In genomic region chr10:117960345-117960744, GRCh38 we compare ENCODE assay signal across 14 cellular contexts.
DNase-seq lines count a peak whose midpoint lies in the region; ATAC-seq, FAIRE-seq and TF ChIP-seq lines count a peak whose summit lies in the region.
"Had no signal": no experiment of that assay in that cellular context is flagged by ENCODE, and none has a peak within 500 bp of the region (broad histone marks: within the 10 kb centered on the region; RNA-seq: fewer than 3 reads in every experiment).

No MANE protein-coding gene starts in this region.

- no peak overlapping the region for H3K23ac ChIP-seq in IMR-90 (ENCODE audit: low read depth, low read length)

- no peak overlapping the region for H3K27ac Mint-ChIP-seq in immature natural killer cell
- no peak overlapping the region for H3K27ac Mint-ChIP-seq in stimulated activated effector memory CD8-positive, alpha-beta T cell treated with anti-CD3 and anti-CD28 coated beads, Interleukin-12 subunit alpha, Interleukin-12 subunit beta, amount 100 ng/mL, for 72 hours
- no peak overlapping the region for H3K27ac Mint-ChIP-seq in effector memory CD8-positive, alpha-beta T cell
- H3K27ac Mint-ChIP-seq: H9 had no signal

- no peak overlapping the region for H3K14ac ChIP-seq in IMR-90 (replicated peaks; ENCODE audit: low read depth, low read length)

- no peaks in the 10 kb centered on the region for H4K20me1 ChIP-seq in IMR-90 (ENCODE audit: insufficient read depth, low read length)
- H4K20me1 ChIP-seq: BLaER1 treated with 17β-estradiol and CSF1 and Interleukin-3, amounts not matched to agents 10 nM and 100 nM had no signal

- CTCF ChIA-PET in IMR-90 (lab: Yijun Ruan, JAX): interaction anchor here (1.5 kb wide), 1 partner anchor 45 kb away, joined by 3 read pairs; no protein-coding TSS in a partner anchor

- POLR2A ChIA-PET in IMR-90 (lab: Charles Lee; ENCODE audit: unreplicated experiment): no interaction called here

- in situ Hi-C loops in IMR-90 (cut with MboI; ENCODE audit: low sequenced_read_pairs): no loop called here

- intact Hi-C loops in IMR-90 (cut with micrococcal nuclease): no loop called here

- no peak overlapping the region for H3K4me3 ChIP-seq in IMR-90 (ENCODE audit: insufficient read depth, low read depth, low read length)
- no peak overlapping the region for H3K4me3 ChIP-seq in bronchial epithelial cell (ENCODE audit: low read depth, low read length)
- H3K4me3 ChIP-seq: BLaER1 treated with 17β-estradiol and CSF1 and Interleukin-3, amounts not matched to agents 10 nM and 100 nM had no signal

- peaks cover 0 to 7% (median 0%) of the 10 kb centered on the region in 6 donors for H3K9me3 Mint-ChIP-seq in immature natural killer cell
- H3K9me3 Mint-ChIP-seq in stimulated activated effector memory CD8-positive, alpha-beta T cell treated with anti-CD3 and anti-CD28 coated beads, Interleukin-12 subunit alpha, Interleukin-12 subunit beta, amount 100 ng/mL, for 72 hours: no peaks in the 10 kb centered on the region
- H3K9me3 Mint-ChIP-seq in effector memory CD8-positive, alpha-beta T cell: no peaks in the 10 kb centered on the region
- H3K9me3 Mint-ChIP-seq: H9 had no signal

- H3K4me3 Mint-ChIP-seq in immature natural killer cell: no peak overlapping the region
- H3K4me3 Mint-ChIP-seq in stimulated activated effector memory CD8-positive, alpha-beta T cell treated with anti-CD3 and anti-CD28 coated beads, Interleukin-12 subunit alpha, Interleukin-12 subunit beta, amount 100 ng/mL, for 72 hours: no peak overlapping the region
- H3K4me3 Mint-ChIP-seq in effector memory CD8-positive, alpha-beta T cell: no peak overlapping the region
- H3K4me3 Mint-ChIP-seq: H9 had no signal

- H2BK20ac ChIP-seq in IMR-90 (ENCODE audit: low read depth, low read length): no peak overlapping the region

- DNase-seq in GM04503 (ENCODE audit: low read depth) (peak; percentile 13), IMR-90 (peak; percentile 52), bronchial epithelial cell (ENCODE audit: low read depth) (peak; percentile 12), iris pigment epithelial cell (ENCODE audit: low read depth) (peak; percentile 35), immature natural killer cell (no peak)
- no peak for DNase-seq in stimulated activated effector memory CD8-positive, alpha-beta T cell treated with anti-CD3 and anti-CD28 coated beads, Interleukin-12 subunit alpha, Interleukin-12 subunit beta, amount 100 ng/mL, for 72 hours (ENCODE audit: low spot score in 2 of 2)
- DNase-seq in effector memory CD8-positive, alpha-beta T cell: no peak
- no peak for DNase-seq in stimulated activated naive CD4-positive, alpha-beta T cell treated with Interleukin-2 at 50 U/mL for 16 hours (lab: John Stamatoyannopoulos, UW)
- DNase-seq: H9, NCI-H1436 treated with DMSO at 0.1 percent for 48 hours, NCI-H2081, NCI-H524 treated with DMSO at 0.1 percent for 48 hours had no signal

- no peak overlapping the region for H2AK5ac ChIP-seq in IMR-90 (ENCODE audit: low read depth, low read length)

- no peak overlapping the region for H2AFZ ChIP-seq in IMR-90 (replicated peaks; ENCODE audit: low read length, poor library complexity)

- peaks cover 4 to 7% (median 4%) of the 10 kb centered on the region in 3 donors for H3K27me3 Mint-ChIP-seq in immature natural killer cell (ENCODE audit: low read depth in 3 of 3)
- peaks cover 16 to 43% of the 10 kb centered on the region in 2 donors for H3K27me3 Mint-ChIP-seq in effector memory CD8-positive, alpha-beta T cell

- H3K4me1 Mint-ChIP-seq in immature natural killer cell: no peaks in the 10 kb centered on the region
- no peaks in the 10 kb centered on the region for H3K4me1 Mint-ChIP-seq in stimulated activated effector memory CD8-positive, alpha-beta T cell treated with anti-CD3 and anti-CD28 coated beads, Interleukin-12 subunit alpha, Interleukin-12 subunit beta, amount 100 ng/mL, for 72 hours
- peaks cover 0 to 2% of the 10 kb centered on the region in 2 donors for H3K4me1 Mint-ChIP-seq in effector memory CD8-positive, alpha-beta T cell (ENCODE audit: low read depth in 2 of 2)

- no peak overlapping the region for H3K4me2 ChIP-seq in IMR-90 (ENCODE audit: low read depth, low read length)
- H3K4me2 ChIP-seq: BLaER1 treated with 17β-estradiol and CSF1 and Interleukin-3, amounts not matched to agents 10 nM and 100 nM had no signal

- no peak overlapping the region for H2AK9ac ChIP-seq in IMR-90 (replicated peaks; ENCODE audit: low read depth, low read length, poor library complexity)

- no peak overlapping the region for H4K91ac ChIP-seq in IMR-90 (ENCODE audit: insufficient read depth, low read depth, low read length)

- WGBS in IMR-90 (ENCODE audit: extremely low coverage in 2 of 2, insufficient read length in 1 of 2), 2 experiments: 100% methylated on average over 1 of the region's 3 CpGs; no CpG with 5 or more reads in 1 of the 2 experiments

- H2BK120ac ChIP-seq in IMR-90 (ENCODE audit: low read depth, low read length): no peak overlapping the region

- H2BK15ac ChIP-seq in IMR-90 (ENCODE audit: low read depth, low read length): no peak overlapping the region

- H3K36me3 ChIP-seq in IMR-90 (ENCODE audit: control insufficient read depth, insufficient read depth, low read length): no peaks in the 10 kb centered on the region
- no peaks in the 10 kb centered on the region for H3K36me3 ChIP-seq in bronchial epithelial cell (ENCODE audit: control insufficient read depth, insufficient read depth, low read length)
- H3K36me3 ChIP-seq: BLaER1 treated with 17β-estradiol and CSF1 and Interleukin-3, amounts not matched to agents 10 nM and 100 nM had no signal

- no peak for TF ChIP-seq POLR2A in IMR-90 (IDR thresholded peaks at IDR 0.05; ENCODE audit: low read depth, low read length)

- H4K5ac ChIP-seq in IMR-90 (ENCODE audit: low read depth, low read length): no peak overlapping the region

- no peak for FAIRE-seq in bronchial epithelial cell (lab: Jason Lieb, UNC)

- H2BK5ac ChIP-seq in IMR-90 (ENCODE audit: low read depth, low read length, poor library complexity, severe bottlenecking): no peak overlapping the region

- no peaks in the 10 kb centered on the region for H3K79me1 ChIP-seq in IMR-90 (ENCODE audit: low read depth in 1 of 2, low read length in 2 of 2)

- no peak overlapping the region for H3K27ac ChIP-seq in IMR-90 (ENCODE audit: insufficient read depth, low read length)
- H3K27ac ChIP-seq: BLaER1 treated with 17β-estradiol and CSF1 and Interleukin-3, amounts not matched to agents 10 nM and 100 nM; RWPE1 had no signal

- no peaks in the 10 kb centered on the region for H3K4me1 ChIP-seq in IMR-90 (ENCODE audit: control insufficient read depth, insufficient read depth, low read length)
- H3K4me1 ChIP-seq: BLaER1 treated with 17β-estradiol and CSF1 and Interleukin-3, amounts not matched to agents 10 nM and 100 nM had no signal

- TF ChIP-seq CTCF in IMR-90 (conservative IDR thresholded peaks at IDR 0.05; ENCODE audit: low read depth, low read length) (no peak), bronchial epithelial cell (IDR thresholded peaks at IDR 0.05; ENCODE audit: insufficient read depth, low read length, severe bottlenecking) (no peak)

- no peak overlapping the region for H3K18ac ChIP-seq in IMR-90 (ENCODE audit: low read depth, low read length)

- H3K9me3 ChIP-seq in IMR-90 (ENCODE audit: control insufficient read depth, insufficient read depth, low read length): no peaks in the 10 kb centered on the region
- H3K9me3 ChIP-seq: BLaER1 treated with 17β-estradiol and CSF1 and Interleukin-3, amounts not matched to agents 10 nM and 100 nM had no signal

- H3K27me3 ChIP-seq in IMR-90 (ENCODE audit: control insufficient read depth, insufficient read depth, low read length) (no peaks in the 10 kb centered on the region), bronchial epithelial cell (ENCODE audit: control insufficient read depth, insufficient read depth, low read length) (no peaks in the 10 kb centered on the region)
- H3K27me3 ChIP-seq: BLaER1 treated with 17β-estradiol and CSF1 and Interleukin-3, amounts not matched to agents 10 nM and 100 nM had no signal

- no peaks in the 10 kb centered on the region for H3K36me3 Mint-ChIP-seq in immature natural killer cell
- H3K36me3 Mint-ChIP-seq in stimulated activated effector memory CD8-positive, alpha-beta T cell treated with anti-CD3 and anti-CD28 coated beads, Interleukin-12 subunit alpha, Interleukin-12 subunit beta, amount 100 ng/mL, for 72 hours: no peaks in the 10 kb centered on the region
- no peaks in the 10 kb centered on the region for H3K36me3 Mint-ChIP-seq in effector memory CD8-positive, alpha-beta T cell (ENCODE audit: insufficient read depth)

- no peak overlapping the region for H3K9ac ChIP-seq in IMR-90 (ENCODE audit: low read depth, low read length)
- H3K9ac ChIP-seq: BLaER1 treated with 17β-estradiol and CSF1 and Interleukin-3, amounts not matched to agents 10 nM and 100 nM had no signal

- H3K56ac ChIP-seq in IMR-90 (ENCODE audit: extremely low read depth, insufficient read depth, low read length): no peak overlapping the region

- no peak for TF ChIP-seq RAD21 in IMR-90 (IDR thresholded peaks at IDR 0.05; ENCODE audit: low read length)

- no peaks in the 10 kb centered on the region for H3K9me1 ChIP-seq in IMR-90 (ENCODE audit: insufficient read depth, low read length)

- no peak overlapping the region for H4K8ac ChIP-seq in IMR-90 (ENCODE audit: low read depth in 2 of 2, low read length in 2 of 2)

- ATAC-seq in IMR-90 (ENCODE audit: low read depth): peak; percentile 35
- no peak for ATAC-seq in stimulated activated effector memory CD8-positive, alpha-beta T cell treated with anti-CD3 and anti-CD28 coated beads, Interleukin-12 subunit alpha, Interleukin-12 subunit beta, amount 100 ng/mL, for 72 hours
- no peak for ATAC-seq in effector memory CD8-positive, alpha-beta T cell (replicated peaks)

- no TSS peak for BruUV-seq in IMR-90 (replicated peaks; lab: Mats Ljungman, UMichigan)

- dilution Hi-C loops in IMR-90 (cut with HindIII; ENCODE audit: low sequenced_read_pairs, unreplicated experiment): no loop called here

- H3K4ac ChIP-seq in IMR-90 (ENCODE audit: low read depth, low read length): no peak overlapping the region

TF ChIP-seq in IMR-90, 13 proteins besides CTCF, POLR2A, EP300 and RAD21 (continues in another document):
- TF ChIP-seq MAFK (IDR thresholded peaks at IDR 0.05; ENCODE audit: low read depth, low read length): no peak
- TF ChIP-seq CEBPB (IDR thresholded peaks at IDR 0.05; ENCODE audit: low read depth, low read length): no peak
- no peak for TF ChIP-seq CHD1 (IDR thresholded peaks at IDR 0.05; ENCODE audit: low read depth, low read length)
- no peak for TF ChIP-seq SMC3 (IDR thresholded peaks at IDR 0.05; ENCODE audit: low read depth, low read length)
- TF ChIP-seq NFE2L2 (IDR thresholded peaks at IDR 0.05; ENCODE audit: low read depth, low read length): no peak
- TF ChIP-seq FOS (IDR thresholded peaks at IDR 0.05; ENCODE audit: low read depth, low read length): no peak

Comparison
In these comparisons a context has a peak if more than half of its experiments do, and no peak if none do; other contexts are left out.
1. DNase-seq: peak in GM04503 (single experiment), IMR-90 (single experiment), bronchial epithelial cell (single experiment) and iris pigment epithelial cell (single experiment); none in immature natural killer cell (0 of 3), stimulated activated effector memory CD8-positive, alpha-beta T cell treated with anti-CD3 and anti-CD28 coated beads, Interleukin-12 subunit alpha, Interleukin-12 subunit beta, amount 100 ng/mL, for 72 hours (0 of 2), effector memory CD8-positive, alpha-beta T cell (0 of 3) and stimulated activated naive CD4-positive, alpha-beta T cell treated with Interleukin-2 at 50 U/mL for 16 hours (single experiment).